19 cellular contexts compared by ENCODE assay signal in the genomic region with DNA sequence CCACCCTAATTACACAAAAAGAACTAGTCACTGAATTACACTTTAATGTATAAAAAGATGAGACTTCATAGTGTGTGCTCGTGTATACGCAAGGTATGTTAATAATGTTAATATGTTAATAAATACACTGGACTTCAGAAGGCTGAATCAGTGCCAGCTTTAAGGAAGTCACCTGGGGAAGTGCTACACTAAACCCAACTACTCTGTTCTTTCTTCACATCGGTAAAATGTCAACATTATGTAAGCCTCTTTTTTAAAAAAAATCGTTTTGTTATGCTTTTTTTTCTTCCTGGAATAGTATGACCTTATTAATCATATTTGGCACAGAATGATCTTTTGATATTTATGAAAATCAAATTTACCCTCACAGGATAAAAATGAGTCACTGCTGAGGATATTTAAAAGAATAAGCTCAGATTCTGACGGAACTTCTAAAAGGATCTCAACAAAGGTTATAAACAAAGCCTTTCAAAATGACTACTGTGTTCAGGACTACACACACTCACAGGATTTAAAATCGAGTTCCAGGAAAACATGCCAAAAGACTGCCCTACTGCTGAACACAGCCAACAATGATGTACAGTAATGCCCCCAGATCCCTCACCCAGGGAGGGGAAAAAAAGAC.
DNase-seq lines count a peak whose midpoint lies in the region; ATAC-seq, FAIRE-seq and TF ChIP-seq lines count a peak whose summit lies in the region.
"Had no signal": no experiment of that assay in that cellular context is flagged by ENCODE, and none has a peak within 500 bp of the region (broad histone marks: within the 10 kb centered on the region; RNA-seq: fewer than 3 reads in every experiment).

No MANE protein-coding gene starts in this region.

- TF ChIP-seq EP300 in gastroesophageal sphincter (IDR thresholded peaks at IDR 0.05): no peak

- no peak overlapping the region for H3K9ac ChIP-seq in endodermal cell (ENCODE audit: extremely low read depth, low read length, poor library complexity, severe bottlenecking)
- H3K9ac ChIP-seq: GM23248 had no signal

- WGBS in gastroesophageal sphincter (ENCODE audit: low coverage in 1 of 2), 2 donors: 20 to 35% methylated on average over 6 of the region's 6 CpGs
- WGBS in endodermal cell (ENCODE audit: insufficient coverage in 1 of 2, insufficient read length in 1 of 2), 2 experiments: 93 to 100% methylated on average over 2 to 6 of the region's 6 CpGs

- no peaks in the 10 kb centered on the region for H3K9me3 Mint-ChIP-seq in activated T-cell treated with anti-CD3 and anti-CD28 coated beads, Interleukin-2, amount 50 U/mL, for 24 hours
- H3K9me3 Mint-ChIP-seq in brain: peaks cover 0 to 8% (median 5%) of the 10 kb centered on the region in 5 experiments
- no peaks in the 10 kb centered on the region for H3K9me3 Mint-ChIP-seq in stimulated activated naive B cell treated with anti-CD40 and anti-IgM and Interleukin-4, amounts not matched to agents 10 μg/mL and 1 μg/mL and 100 μg/mL, for 72 hours
- no peaks in the 10 kb centered on the region for H3K9me3 Mint-ChIP-seq in endodermal cell
- H3K9me3 Mint-ChIP-seq: CD8-positive, alpha-beta T cell; effector memory CD8-positive, alpha-beta T cell had no signal

- H3K4me1 Mint-ChIP-seq in activated T-cell treated with anti-CD3 and anti-CD28 coated beads, Interleukin-2, amount 50 U/mL, for 24 hours (ENCODE audit: low read depth): peaks cover 13% of the 10 kb centered on the region
- peaks cover 30% of the 10 kb centered on the region for H3K4me1 Mint-ChIP-seq in brain
- H3K4me1 Mint-ChIP-seq in stimulated activated naive B cell treated with anti-CD40 and anti-IgM and Interleukin-4, amounts not matched to agents 10 μg/mL and 1 μg/mL and 100 μg/mL, for 72 hours: peaks cover 4 to 37% of the 10 kb centered on the region in 2 donors
- no peaks in the 10 kb centered on the region for H3K4me1 Mint-ChIP-seq in endodermal cell

- TF ChIP-seq POLR2A in gastroesophageal sphincter (IDR thresholded peaks at IDR 0.05) (no peak), GM12891 (IDR thresholded peaks at IDR 0.05; ENCODE audit: low read depth, low read length) (no peak)

- H3K36me3 Mint-ChIP-seq in activated T-cell treated with anti-CD3 and anti-CD28 coated beads, Interleukin-2, amount 50 U/mL, for 24 hours (ENCODE audit: low read depth): peaks cover 65% of the 10 kb centered on the region
- H3K36me3 Mint-ChIP-seq in brain (peaks cover 49% of the 10 kb centered on the region), endodermal cell (ENCODE audit: low read depth) (peaks cover 15% of the 10 kb centered on the region)
- H3K36me3 Mint-ChIP-seq in stimulated activated naive B cell treated with anti-CD40 and anti-IgM and Interleukin-4, amounts not matched to agents 10 μg/mL and 1 μg/mL and 100 μg/mL, for 72 hours: peaks cover 66 to 75% of the 10 kb centered on the region in 2 donors

- H3K4me1 ChIP-seq in gastroesophageal sphincter (peaks cover 0 to 16% (median 0%) of the 10 kb centered on the region in 3 donors), endodermal cell (ENCODE audit: control insufficient read depth, insufficient read depth, low read length) (no peaks in the 10 kb centered on the region)

- FAIRE-seq in GM12891 (lab: Jason Lieb, UNC): no peak

- H3K4me3 ChIP-seq in gastroesophageal sphincter: no peak overlapping the region
- no peak overlapping the region for H3K4me3 ChIP-seq in endodermal cell (ENCODE audit: low read length)
- H3K4me3 ChIP-seq: GM23248 had no signal

- TF ChIP-seq CTCF in brain (conservative IDR thresholded peaks at IDR 0.05) (no peak), gastroesophageal sphincter (IDR thresholded peaks at IDR 0.05) (no peak), endodermal cell (conservative IDR thresholded peaks at IDR 0.05) (no peak)

- H3K27me3 ChIP-seq in gastroesophageal sphincter: no peaks in the 10 kb centered on the region
- no peaks in the 10 kb centered on the region for H3K27me3 ChIP-seq in endodermal cell (ENCODE audit: control insufficient read depth, insufficient read depth, low read length, poor library complexity, severe bottlenecking)
- H3K27me3 ChIP-seq: brain microvascular endothelial cell had no signal

- no peak overlapping the region for H3K4me3 Mint-ChIP-seq in activated T-cell treated with anti-CD3 and anti-CD28 coated beads, Interleukin-2, amount 50 U/mL, for 24 hours
- H3K4me3 Mint-ChIP-seq in brain: peak overlapping the region in 1 of 5 experiments; percentile 35
- no peak overlapping the region for H3K4me3 Mint-ChIP-seq in stimulated activated naive B cell treated with anti-CD40 and anti-IgM and Interleukin-4, amounts not matched to agents 10 μg/mL and 1 μg/mL and 100 μg/mL, for 72 hours
- H3K4me3 Mint-ChIP-seq in endodermal cell: no peak overlapping the region
- H3K4me3 Mint-ChIP-seq: CD8-positive, alpha-beta T cell; effector memory CD8-positive, alpha-beta T cell had no signal

- peaks cover 0 to 3% of the 10 kb centered on the region in 2 donors for H3K36me3 ChIP-seq in gastroesophageal sphincter
- no peaks in the 10 kb centered on the region for H3K36me3 ChIP-seq in endodermal cell (ENCODE audit: control insufficient read depth, insufficient read depth, low read length)
- H3K36me3 ChIP-seq: brain microvascular endothelial cell had no signal

- peak overlapping the region; percentile 69 for H3K27ac Mint-ChIP-seq in activated T-cell treated with anti-CD3 and anti-CD28 coated beads, Interleukin-2, amount 50 U/mL, for 24 hours
- H3K27ac Mint-ChIP-seq in brain (peak overlapping the region in 3 of 5 experiments; percentile 52 to 88 (median 70)), endodermal cell (no peak overlapping the region)
- peak overlapping the region; percentile 27 for H3K27ac Mint-ChIP-seq in stimulated activated naive B cell treated with anti-CD40 and anti-IgM and Interleukin-4, amounts not matched to agents 10 μg/mL and 1 μg/mL and 100 μg/mL, for 72 hours
- H3K27ac Mint-ChIP-seq: CD8-positive, alpha-beta T cell had no signal

- H3K27me3 Mint-ChIP-seq in activated T-cell treated with anti-CD3 and anti-CD28 coated beads, Interleukin-2, amount 50 U/mL, for 24 hours: no peaks in the 10 kb centered on the region
- H3K27me3 Mint-ChIP-seq in brain (no peaks in the 10 kb centered on the region), endodermal cell (ENCODE audit: insufficient read depth) (no peaks in the 10 kb centered on the region)
- H3K27me3 Mint-ChIP-seq in stimulated activated naive B cell treated with anti-CD40 and anti-IgM and Interleukin-4, amounts not matched to agents 10 μg/mL and 1 μg/mL and 100 μg/mL, for 72 hours: no peaks in the 10 kb centered on the region
- H3K27me3 Mint-ChIP-seq: effector memory CD8-positive, alpha-beta T cell had no signal

- no peak for DNase-seq in activated T-cell treated with anti-CD3 and anti-CD28 coated beads, Interleukin-2, amount 50 U/mL, for 24 hours
- DNase-seq in activated T-cell treated with anti-CD3 and anti-CD28 coated beads, Interleukin-2, amount 50 U/mL, for 1 hour: no peak
- no peak for DNase-seq in stimulated activated naive B cell treated with anti-CD40 and anti-IgM and Interleukin-4, amounts not matched to agents 10 μg/mL and 1 μg/mL and 100 μg/mL, for 72 hours
- DNase-seq in GM12891 (ENCODE audit: insufficient read length, low spot score) (no peak), endodermal cell (no peak)
- DNase-seq: ACHN; brain microvascular endothelial cell; CD8-positive, alpha-beta T cell; effector memory CD8-positive, alpha-beta T cell; GM23248; MM.1S; NCI-H187 treated with DMSO at 0.1 percent for 48 hours; NCI-H526 treated with DMSO at 0.1 percent for 48 hours; stimulated activated CD4-positive, alpha-beta T cell treated with anti-CD3 and anti-CD28 coated beads, Interleukin-4, amount 100 ng/mL, for 4 hours; trophoblast cell had no signal

- ATAC-seq in gastroesophageal sphincter: peak; percentile 36
- no peak for ATAC-seq in stimulated activated naive B cell treated with anti-CD40 and anti-IgM and Interleukin-4, amounts not matched to agents 10 μg/mL and 1 μg/mL and 100 μg/mL, for 72 hours (replicated peaks)
- no peak for ATAC-seq in HG03108 (IDR thresholded peaks at IDR 0.05; ENCODE audit: unreplicated experiment)
- ATAC-seq: CD8-positive, alpha-beta T cell; effector memory CD8-positive, alpha-beta T cell; Panc1 had no signal

- H3K27ac ChIP-seq in gastroesophageal sphincter (peak overlapping the region in 3 of 4 donors; percentile 18 to 50 (median 35)), endodermal cell (ENCODE audit: low read depth, low read length) (no peak overlapping the region)
- H3K27ac ChIP-seq: brain microvascular endothelial cell, GM23248 had no signal

- no peaks in the 10 kb centered on the region for H3K9me3 ChIP-seq in gastroesophageal sphincter
- no peaks in the 10 kb centered on the region for H3K9me3 ChIP-seq in endodermal cell (ENCODE audit: control insufficient read depth, low read length)

TF ChIP-seq in GM12891, 5 proteins besides CTCF, POLR2A, EP300 and RAD21:
- TF ChIP-seq SPI1 (IDR thresholded peaks at IDR 0.05; ENCODE audit: low read depth, low read length) (no peak), TAF1 (IDR thresholded peaks at IDR 0.05; ENCODE audit: low read depth, low read length) (no peak), PAX5 (IDR thresholded peaks at IDR 0.05; ENCODE audit: insufficient read depth, low read length, severe bottlenecking) (no peak), POU2F2 (IDR thresholded peaks at IDR 0.05; ENCODE audit: low read depth, low read length) (no peak), POLR2AphosphoS5 (IDR thresholded peaks at IDR 0.05; ENCODE audit: low read depth, low read length) (no peak)
